In the genomic region with DNA sequence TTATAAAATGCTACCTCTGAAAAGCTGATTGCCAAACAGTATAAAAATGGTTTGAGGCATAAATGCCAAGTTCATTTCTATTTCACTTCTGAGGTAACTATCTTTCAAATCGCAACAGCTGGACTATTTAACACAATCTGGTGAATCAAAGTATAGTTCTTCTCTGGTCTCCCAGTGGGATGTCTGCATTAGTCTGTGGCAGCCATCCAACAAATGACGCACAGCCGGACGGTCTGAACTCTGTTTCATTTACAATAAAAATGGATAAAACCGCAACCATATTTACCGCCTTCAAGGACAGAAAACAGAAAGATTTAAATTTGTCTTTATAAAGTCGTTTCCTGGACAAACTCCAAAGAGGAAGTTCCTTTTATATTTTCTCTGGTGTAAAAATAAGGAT, we compare ENCODE assay signal across 11 cellular contexts. TPM values are rescaled to one million over a fixed set of nuclear protein-coding genes. Genes with fewer than 3 reads are reported as not detected.
A peak's percentile ranks its signal among the peaks of the same experiment; 100 is the strongest.
DNase-seq lines count a peak whose midpoint lies in the region; ATAC-seq and TF ChIP-seq lines count a peak whose summit lies in the region.
"Had no signal": no experiment of that assay in that cellular context is flagged by ENCODE, and none has a peak within 500 bp of the region (broad histone marks: within the 10 kb centered on the region; RNA-seq: fewer than 3 reads in every experiment).

No MANE protein-coding gene starts in this region.

- H3K4me1 ChIP-seq in BE2C, result no peaks in the 10 kb centered on the region

- H3K9me3 Mint-ChIP-seq in T-helper 2 cell treated with Interferon-gamma antibody and Interleukin-4, amounts not matched to agents 5 μg/mL and 100 μg/mL, for 36 hours, result no peaks in the 10 kb centered on the region
- no peaks in the 10 kb centered on the region for H3K9me3 Mint-ChIP-seq in activated naive CD8-positive, alpha-beta T cell treated with anti-CD3 and anti-CD28 coated beads, Interleukin-2, amount 50 U/mL, for 24 hours
- H3K9me3 Mint-ChIP-seq: activated T-helper 1 cell treated with anti-CD3 and anti-CD28 coated beads, Interleukin-12 subunit alpha, Interleukin-12 subunit beta, Interleukin-2, Interleukin-4 antibody, amounts not matched to agents 30 ng/mL and 10 ng/mL and 1 ng/mL, durations not matched to agents 14 hours and 24 hours and 36 hours; stimulated activated naive CD8-positive, alpha-beta T cell treated with anti-CD3 and anti-CD28 coated beads, Interleukin-15, Interleukin-2, amounts not matched to agents 100 ng/mL and 50 ng/mL, for 24 hours had no signal

- no peak overlapping the region for H3K27ac Mint-ChIP-seq in T-helper 2 cell treated with Interferon-gamma antibody and Interleukin-4, amounts not matched to agents 5 μg/mL and 100 μg/mL, for 36 hours
- no peak overlapping the region for H3K27ac Mint-ChIP-seq in activated naive CD8-positive, alpha-beta T cell treated with anti-CD3 and anti-CD28 coated beads, Interleukin-2, amount 50 U/mL, for 24 hours
- H3K27ac Mint-ChIP-seq: activated T-helper 1 cell treated with anti-CD3 and anti-CD28 coated beads, Interleukin-12 subunit alpha, Interleukin-12 subunit beta, Interleukin-2, Interleukin-4 antibody, amounts not matched to agents 30 ng/mL and 10 ng/mL and 1 ng/mL, durations not matched to agents 14 hours and 24 hours and 36 hours; stimulated activated naive CD8-positive, alpha-beta T cell treated with anti-CD3 and anti-CD28 coated beads, Interleukin-15, Interleukin-2, amounts not matched to agents 100 ng/mL and 50 ng/mL, for 24 hours had no signal

- TF ChIP-seq CTCF in BE2C (IDR thresholded peaks at IDR 0.05; ENCODE audit: low read depth, low read length), result no peak

- H3K9me3 ChIP-seq in BE2C, result no peaks in the 10 kb centered on the region

- H3K36me3 ChIP-seq in BE2C, result no peaks in the 10 kb centered on the region

- no peak for ATAC-seq in activated naive CD8-positive, alpha-beta T cell treated with anti-CD3 and anti-CD28 coated beads, Interleukin-2, amount 50 U/mL, for 24 hours
- ATAC-seq: Panc1 had no signal

- peaks cover 30% of the 10 kb centered on the region for H3K27me3 Mint-ChIP-seq in T-helper 2 cell treated with Interferon-gamma antibody and Interleukin-4, amounts not matched to agents 5 μg/mL and 100 μg/mL, for 36 hours (ENCODE audit: low read depth)
- peaks cover 25% of the 10 kb centered on the region for H3K27me3 Mint-ChIP-seq in activated naive CD8-positive, alpha-beta T cell treated with anti-CD3 and anti-CD28 coated beads, Interleukin-2, amount 50 U/mL, for 24 hours

- H3K27me3 ChIP-seq in BE2C, result peaks cover 30% of the 10 kb centered on the region

- H3K36me3 Mint-ChIP-seq in T-helper 2 cell treated with Interferon-gamma antibody and Interleukin-4, amounts not matched to agents 5 μg/mL and 100 μg/mL, for 36 hours (ENCODE audit: low read depth), result no peaks in the 10 kb centered on the region
- no peaks in the 10 kb centered on the region for H3K36me3 Mint-ChIP-seq in activated naive CD8-positive, alpha-beta T cell treated with anti-CD3 and anti-CD28 coated beads, Interleukin-2, amount 50 U/mL, for 24 hours (ENCODE audit: low read depth)

- DNase-seq in BE2C, result peak; percentile 31
- DNase-seq in NCI-H128 (lab: John Stamatoyannopoulos, UW; ENCODE audit: unreplicated experiment), result peak; percentile 31
- DNase-seq in astrocyte of the hippocampus (ENCODE audit: low read depth, low spot score), result peak; percentile 78
- peak; percentile 82 to 90 for DNase-seq in lung microvascular endothelial cell (ENCODE audit: low read depth in 2 of 2)
- DNase-seq in T-helper 2 cell, result no peak
- no peak for DNase-seq in T-helper 2 cell treated with Interferon-gamma antibody and Interleukin-4, amounts not matched to agents 5 μg/mL and 100 μg/mL, for 36 hours (ENCODE audit: low spot score)
- DNase-seq in activated naive CD8-positive, alpha-beta T cell treated with anti-CD3 and anti-CD28 coated beads, Interleukin-2, amount 50 U/mL, for 24 hours, result no peak
- no peak for DNase-seq in ureter (ENCODE audit: low spot score)

- H3K4me3 ChIP-seq in BE2C (ENCODE audit: low read depth, low read length), result no peak overlapping the region

- no peaks in the 10 kb centered on the region for H3K4me1 Mint-ChIP-seq in T-helper 2 cell treated with Interferon-gamma antibody and Interleukin-4, amounts not matched to agents 5 μg/mL and 100 μg/mL, for 36 hours (ENCODE audit: low read depth)
- no peaks in the 10 kb centered on the region for H3K4me1 Mint-ChIP-seq in activated naive CD8-positive, alpha-beta T cell treated with anti-CD3 and anti-CD28 coated beads, Interleukin-2, amount 50 U/mL, for 24 hours

- no peak overlapping the region for H3K4me3 Mint-ChIP-seq in T-helper 2 cell treated with Interferon-gamma antibody and Interleukin-4, amounts not matched to agents 5 μg/mL and 100 μg/mL, for 36 hours
- no peak overlapping the region for H3K4me3 Mint-ChIP-seq in activated naive CD8-positive, alpha-beta T cell treated with anti-CD3 and anti-CD28 coated beads, Interleukin-2, amount 50 U/mL, for 24 hours
- H3K4me3 Mint-ChIP-seq: activated T-helper 1 cell treated with anti-CD3 and anti-CD28 coated beads, Interleukin-12 subunit alpha, Interleukin-12 subunit beta, Interleukin-2, Interleukin-4 antibody, amounts not matched to agents 30 ng/mL and 10 ng/mL and 1 ng/mL, durations not matched to agents 14 hours and 24 hours and 36 hours; stimulated activated naive CD8-positive, alpha-beta T cell treated with anti-CD3 and anti-CD28 coated beads, Interleukin-15, Interleukin-2, amounts not matched to agents 100 ng/mL and 50 ng/mL, for 24 hours had no signal

RNA-seq across cellular contexts. Expression of a gene that starts 41.9 kb away (rescaled TPM):
- not detected for polyA plus RNA-seq in BE2C (2012; ENCODE audit: insufficient read depth, insufficient read length, low read depth)
- total RNA-seq in lung microvascular endothelial cell, result not detected in 2 replicates
- total RNA-seq in ureter, result 0.73 TPM
- total RNA-seq: activated T-helper 1 cell treated with anti-CD3 and anti-CD28 coated beads, Interleukin-12 subunit alpha, Interleukin-12 subunit beta, Interleukin-2, Interleukin-4 antibody, amounts not matched to agents 30 ng/mL and 10 ng/mL and 1 ng/mL, durations not matched to agents 14 hours and 24 hours and 36 hours had no signal

Comparison
In these comparisons a context has a peak if more than half of its experiments do, and no peak if none do; other contexts are left out.
1. DNase-seq: peak in BE2C (single experiment), NCI-H128 (single experiment), astrocyte of the hippocampus (single experiment) and lung microvascular endothelial cell (2 of 2); none in T-helper 2 cell (0 of 5), T-helper 2 cell treated with Interferon-gamma antibody and Interleukin-4, amounts not matched to agents 5 μg/mL and 100 μg/mL, for 36 hours (single experiment), activated naive CD8-positive, alpha-beta T cell treated with anti-CD3 and anti-CD28 coated beads, Interleukin-2, amount 50 U/mL, for 24 hours (single experiment) and ureter (single experiment).